In the genomic region with DNA sequence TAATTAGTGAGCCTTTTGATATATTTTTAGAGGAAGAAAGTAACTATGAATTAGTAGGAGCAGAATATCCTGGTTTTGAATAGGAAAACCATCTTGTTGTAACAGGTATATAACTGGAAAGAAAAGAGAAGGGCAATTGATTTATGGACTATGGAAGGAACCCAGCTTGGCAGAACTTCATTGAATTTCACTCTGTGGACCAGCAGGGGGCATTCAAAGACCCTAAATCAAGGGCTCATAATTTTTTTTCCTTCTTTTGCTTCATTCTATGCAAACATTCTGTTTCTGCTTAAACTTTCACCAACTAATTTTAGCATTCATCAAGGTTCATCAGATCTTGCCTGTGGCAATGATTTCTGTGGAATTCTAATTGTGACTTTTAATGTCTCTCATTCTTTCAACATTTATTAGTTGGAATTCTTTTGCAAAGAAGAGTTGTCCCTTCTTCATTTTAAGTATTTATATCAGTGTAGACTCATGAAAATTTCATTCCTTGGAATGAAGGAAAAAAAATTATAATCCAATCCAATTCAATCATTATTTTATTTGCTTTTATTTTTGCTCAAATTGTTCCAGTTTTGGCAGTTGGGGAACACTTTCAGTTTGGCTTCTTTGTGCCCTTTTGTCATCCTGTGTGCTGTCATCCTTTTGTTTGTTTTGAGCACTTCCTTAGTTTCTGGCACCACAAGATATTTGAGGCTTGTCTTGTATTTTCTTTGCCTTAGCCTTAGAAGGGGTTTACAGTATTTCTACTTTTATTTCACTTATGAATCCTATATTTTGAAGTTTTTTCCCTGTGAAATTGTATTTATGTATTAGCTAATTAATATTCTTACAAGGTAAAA, we compare ENCODE assay signal across 8 cellular contexts. TPM values are rescaled to one million over a fixed set of nuclear protein-coding genes. Genes with fewer than 3 reads are reported as not detected.
DNase-seq lines count a peak whose midpoint lies in the region; ATAC-seq and TF ChIP-seq lines count a peak whose summit lies in the region.

No MANE protein-coding gene starts in this region.

- no peaks in the 10 kb centered on the region for H3K9me3 ChIP-seq in gastroesophageal sphincter

- H3K27me3 ChIP-seq in gastroesophageal sphincter = no peaks in the 10 kb centered on the region

- no peak for TF ChIP-seq POLR2A in gastroesophageal sphincter (IDR thresholded peaks at IDR 0.05)

- no peaks in the 10 kb centered on the region for H3K9me3 Mint-ChIP-seq in Calu3 (ENCODE audit: low read depth, unreplicated experiment)
- no peaks in the 10 kb centered on the region for H3K9me3 Mint-ChIP-seq in progenitor cell of endocrine pancreas (ENCODE audit: low read depth)

- peak overlapping the region in 2 of 4 donors; percentile 37 to 43 for H3K27ac ChIP-seq in gastroesophageal sphincter

- peak; percentile 34 for DNase-seq in Calu3
- no peak for DNase-seq in GM20000 (ENCODE audit: low spot score)
- DNase-seq in NCI-H2196 (lab: John Stamatoyannopoulos, UW; ENCODE audit: unreplicated experiment) = peak; percentile 36
- peak; percentile 28 to 29 for DNase-seq in activated CD4-positive, alpha-beta T cell treated with anti-CD3 and anti-CD28 coated beads, Interleukin-2, amount 50 U/mL, for 4 hours
- DNase-seq in progenitor cell of endocrine pancreas (ENCODE audit: low spot score, unreplicated experiment) = no peak

- no peak for TF ChIP-seq EP300 in gastroesophageal sphincter (IDR thresholded peaks at IDR 0.05)

- TF ChIP-seq CTCF in Calu3 (IDR thresholded peaks at IDR 0.05; ENCODE audit: unreplicated experiment) (peak; percentile 47), GM20000 (IDR thresholded peaks at IDR 0.05; ENCODE audit: extremely low read depth, missing control alignments) (peak; percentile 70), gastroesophageal sphincter (IDR thresholded peaks at IDR 0.05) (peak; percentile 45 to 77 (median 72)), progenitor cell of endocrine pancreas (IDR thresholded peaks at IDR 0.05; ENCODE audit: unreplicated experiment) (peak; percentile 88)

- intact Hi-C loops in Calu3 (cut with micrococcal nuclease; ENCODE audit: unreplicated experiment) = loop anchor here (1.0 to 10.0 kb wide), 6 partner anchors 38 to 718 kb away; partner anchors contain the start of gene NFKBIZ

- peaks cover 0 to 16% of the 10 kb centered on the region in 2 donors for H3K36me3 ChIP-seq in gastroesophageal sphincter

- no peak overlapping the region for H3K4me3 ChIP-seq in gastroesophageal sphincter

- BruUV-seq in Calu3 (replicated peaks; lab: Mats Ljungman, UMichigan) = no TSS peak

- no peak overlapping the region for H3K27ac Mint-ChIP-seq in Calu3 (ENCODE audit: unreplicated experiment)
- H3K27ac Mint-ChIP-seq in progenitor cell of endocrine pancreas = no peak overlapping the region

- no peaks in the 10 kb centered on the region for H3K4me1 Mint-ChIP-seq in Calu3 (ENCODE audit: low read depth, unreplicated experiment)
- peaks cover 11% of the 10 kb centered on the region for H3K4me1 Mint-ChIP-seq in progenitor cell of endocrine pancreas (ENCODE audit: low read depth)

- no peak overlapping the region for H3K4me3 Mint-ChIP-seq in Calu3 (ENCODE audit: low read depth, unreplicated experiment)
- H3K4me3 Mint-ChIP-seq in progenitor cell of endocrine pancreas (ENCODE audit: low read depth) = no peak overlapping the region

- H3K36me3 Mint-ChIP-seq in Calu3 (ENCODE audit: insufficient read depth, unreplicated experiment) (no peaks in the 10 kb centered on the region), progenitor cell of endocrine pancreas (ENCODE audit: insufficient read depth) (no peaks in the 10 kb centered on the region)

- CTCF ChIA-PET in Calu3 (lab: Charles Lee) = interaction anchor here (0.7 to 4.4 kb wide), 2 partner anchors 416 to 727 kb away, joined by 3 to 29 read pairs; no protein-coding TSS in a partner anchor

- ATAC-seq in gastroesophageal sphincter (peak; percentile 58), GM18519 (IDR thresholded peaks at IDR 0.05; ENCODE audit: low FRiP score, unreplicated experiment) (no peak), HG03095 (IDR thresholded peaks at IDR 0.05; ENCODE audit: unreplicated experiment) (no peak)

- H3K27me3 Mint-ChIP-seq in Calu3 (ENCODE audit: unreplicated experiment) = no peaks in the 10 kb centered on the region
- no peaks in the 10 kb centered on the region for H3K27me3 Mint-ChIP-seq in progenitor cell of endocrine pancreas

- H3K4me1 ChIP-seq in gastroesophageal sphincter = peaks cover 0 to 45% (median 11%) of the 10 kb centered on the region in 3 donors

RNA-seq across cellular contexts. Expression of gene NXPE3, which starts 30.4 kb away (rescaled TPM):
- total RNA-seq in Calu3 (2022) (3.0 and 3.1 TPM in 2 replicates), gastroesophageal sphincter (10 to 100 TPM; 12.5 to 32.8 (median 18.9) TPM), progenitor cell of endocrine pancreas (6.4 and 7.2 TPM in 2 replicates)

RNA-seq across cellular contexts. Expression of gene NFKBIZ, which starts 39.9 kb away (rescaled TPM):
- 217 and 227 TPM in 2 replicates for total RNA-seq in Calu3 (2022)
- 10 to 100 TPM; 27.3 to 87.0 (median 51.9) TPM for total RNA-seq in gastroesophageal sphincter
- total RNA-seq in progenitor cell of endocrine pancreas = 13.3 and 13.5 TPM in 2 replicates

Comparison
In these comparisons a context has a peak if more than half of its experiments do, and no peak if none do; other contexts are left out.
1. DNase-seq: peak in Calu3 (single experiment), NCI-H2196 (single experiment) and activated CD4-positive, alpha-beta T cell treated with anti-CD3 and anti-CD28 coated beads, Interleukin-2, amount 50 U/mL, for 4 hours (2 of 2); none in GM20000 (single experiment) and progenitor cell of endocrine pancreas (single experiment).
2. Peak in every context shown above with its lines, with median percentiles within 50 percentile points of each other: CTCF ChIP-seq.